1 cellular context compared by ENCODE assay signal in genomic region chr7:149261829-149262617, GRCh38.
TF ChIP-seq lines count a peak whose summit lies in the region.

Gene ZNF783, plus strand, starts transcription at chr7:149262196. Its CDS starts 138 bp downstream, at chr7:149262334.

TF ChIP-seq in GM12878, 131 proteins besides CTCF, POLR2A, EP300 and RAD21 (continued from another document and continues in another):
- TF ChIP-seq NR2F1 (conservative IDR thresholded peaks at IDR 0.05) (peak; percentile 78), TCF7 (IDR thresholded peaks at IDR 0.05; ENCODE audit: borderline replicate concordance) (no peak), SIN3A (IDR thresholded peaks at IDR 0.05; ENCODE audit: low read depth, low read length) (peak; percentile 79), NFXL1 (IDR thresholded peaks at IDR 0.05; ENCODE audit: borderline replicate concordance) (no peak), CBX5 (IDR thresholded peaks at IDR 0.05; ENCODE audit: low read depth) (0 out of 2 replicates have a peak, but pooled peaks have one; percentile 18), TCF12 (IDR thresholded peaks at IDR 0.05; ENCODE audit: low read depth, low read length) (no peak), STAT1 (conservative IDR thresholded peaks at IDR 0.05) (peak; percentile 91; the same call in 1 of the 2 replicates), KAT2A (conservative IDR thresholded peaks at IDR 0.05; ENCODE audit: control insufficient read depth, low read depth, low read length) (no peak), MYB (IDR thresholded peaks at IDR 0.05; ENCODE audit: borderline replicate concordance, low read depth, low read length) (no peak), SMC3 (IDR thresholded peaks at IDR 0.05; ENCODE audit: borderline replicate concordance, low read length) (0 out of 2 replicates have a peak, but pooled peaks have one; percentile 21), WRNIP1 (IDR thresholded peaks at IDR 0.05; ENCODE audit: borderline replicate concordance, low read depth, low read length) (no peak), ZNF207 (IDR thresholded peaks at IDR 0.05; ENCODE audit: borderline replicate concordance) (0 out of 2 replicates have a peak, but pooled peaks have one; percentile 58), CHD1 (IDR thresholded peaks at IDR 0.05; ENCODE audit: low read depth, low read length) (no peak), CBFB (IDR thresholded peaks at IDR 0.05; ENCODE audit: low read depth) (no peak), E4F1 (IDR thresholded peaks at IDR 0.05; ENCODE audit: borderline replicate concordance, partially characterized antibody) (no peak), ZSCAN29 (IDR thresholded peaks at IDR 0.05) (peak; percentile 51; the same call in 1 of the 2 replicates), PML (IDR thresholded peaks at IDR 0.05; ENCODE audit: low read length) (no peak), BCL11A (IDR thresholded peaks at IDR 0.05; ENCODE audit: low read depth, low read length) (no peak), TBL1XR1 (IDR thresholded peaks at IDR 0.05; ENCODE audit: low read depth, low read length) (no peak; the same call in 1 of the 2 replicates), CREB1 (IDR thresholded peaks at IDR 0.05; ENCODE audit: low read depth) (peak; percentile 66; the same call in 1 of the 2 replicates), HDAC2 (IDR thresholded peaks at IDR 0.05) (no peak), RELA (IDR thresholded peaks at IDR 0.05; ENCODE audit: borderline replicate concordance, partially characterized antibody) (peak; percentile 50), IKZF1 (conservative IDR thresholded peaks at IDR 0.05) (peak; percentile 88), ZBED1 (IDR thresholded peaks at IDR 0.05; ENCODE audit: borderline replicate concordance) (no peak), BMI1 (IDR thresholded peaks at IDR 0.05; ENCODE audit: borderline replicate concordance) (no peak), MEF2A (IDR thresholded peaks at IDR 0.05; ENCODE audit: insufficient read depth, low read depth, low read length) (peak; percentile 9; the same call in 1 of the 2 replicates), MTA2 (IDR thresholded peaks at IDR 0.05; ENCODE audit: low read depth) (no peak), POLR2AphosphoS2 (IDR thresholded peaks at IDR 0.05; ENCODE audit: low read depth, low read length) (no peak), REST (IDR thresholded peaks at IDR 0.05; ENCODE audit: low read depth, low read length) (no peak), HDGF (IDR thresholded peaks at IDR 0.05) (no peak), NR2C1 (IDR thresholded peaks at IDR 0.05) (peak; percentile 14; the same call in 1 of the 2 replicates), BRCA1 (IDR thresholded peaks at IDR 0.05; ENCODE audit: low read depth, low read length) (no peak), SKIL (IDR thresholded peaks at IDR 0.05; ENCODE audit: low read depth, poor library complexity, severe bottlenecking) (no peak), KLF5 (IDR thresholded peaks at IDR 0.05; ENCODE audit: partially characterized antibody) (peak; percentile 73)
- TF ChIP-seq, protein P1, sequence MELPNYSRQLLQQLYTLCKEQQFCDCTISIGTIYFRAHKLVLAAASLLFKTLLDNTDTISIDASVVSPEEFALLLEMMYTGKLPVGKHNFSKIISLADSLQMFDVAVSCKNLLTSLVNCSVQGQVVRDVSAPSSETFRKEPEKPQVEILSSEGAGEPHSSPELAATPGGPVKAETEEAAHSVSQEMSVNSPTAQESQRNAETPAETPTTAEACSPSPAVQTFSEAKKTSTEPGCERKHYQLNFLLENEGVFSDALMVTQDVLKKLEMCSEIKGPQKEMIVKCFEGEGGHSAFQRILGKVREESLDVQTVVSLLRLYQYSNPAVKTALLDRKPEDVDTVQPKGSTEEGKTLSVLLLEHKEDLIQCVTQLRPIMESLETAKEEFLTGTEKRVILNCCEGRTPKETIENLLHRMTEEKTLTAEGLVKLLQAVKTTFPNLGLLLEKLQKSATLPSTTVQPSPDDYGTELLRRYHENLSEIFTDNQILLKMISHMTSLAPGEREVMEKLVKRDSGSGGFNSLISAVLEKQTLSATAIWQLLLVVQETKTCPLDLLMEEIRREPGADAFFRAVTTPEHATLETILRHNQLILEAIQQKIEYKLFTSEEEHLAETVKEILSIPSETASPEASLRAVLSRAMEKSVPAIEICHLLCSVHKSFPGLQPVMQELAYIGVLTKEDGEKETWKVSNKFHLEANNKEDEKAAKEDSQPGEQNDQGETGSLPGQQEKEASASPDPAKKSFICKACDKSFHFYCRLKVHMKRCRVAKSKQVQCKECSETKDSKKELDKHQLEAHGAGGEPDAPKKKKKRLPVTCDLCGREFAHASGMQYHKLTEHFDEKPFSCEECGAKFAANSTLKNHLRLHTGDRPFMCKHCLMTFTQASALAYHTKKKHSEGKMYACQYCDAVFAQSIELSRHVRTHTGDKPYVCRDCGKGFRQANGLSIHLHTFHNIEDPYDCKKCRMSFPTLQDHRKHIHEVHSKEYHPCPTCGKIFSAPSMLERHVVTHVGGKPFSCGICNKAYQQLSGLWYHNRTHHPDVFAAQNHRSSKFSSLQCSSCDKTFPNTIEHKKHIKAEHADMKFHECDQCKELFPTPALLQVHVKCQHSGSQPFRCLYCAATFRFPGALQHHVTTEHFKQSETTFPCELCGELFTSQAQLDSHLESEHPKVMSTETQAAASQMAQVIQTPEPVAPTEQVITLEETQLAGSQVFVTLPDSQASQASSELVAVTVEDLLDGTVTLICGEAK (IDR thresholded peaks at IDR 0.05; ENCODE audit: borderline replicate concordance): no peak
- TF ChIP-seq, protein P2, sequence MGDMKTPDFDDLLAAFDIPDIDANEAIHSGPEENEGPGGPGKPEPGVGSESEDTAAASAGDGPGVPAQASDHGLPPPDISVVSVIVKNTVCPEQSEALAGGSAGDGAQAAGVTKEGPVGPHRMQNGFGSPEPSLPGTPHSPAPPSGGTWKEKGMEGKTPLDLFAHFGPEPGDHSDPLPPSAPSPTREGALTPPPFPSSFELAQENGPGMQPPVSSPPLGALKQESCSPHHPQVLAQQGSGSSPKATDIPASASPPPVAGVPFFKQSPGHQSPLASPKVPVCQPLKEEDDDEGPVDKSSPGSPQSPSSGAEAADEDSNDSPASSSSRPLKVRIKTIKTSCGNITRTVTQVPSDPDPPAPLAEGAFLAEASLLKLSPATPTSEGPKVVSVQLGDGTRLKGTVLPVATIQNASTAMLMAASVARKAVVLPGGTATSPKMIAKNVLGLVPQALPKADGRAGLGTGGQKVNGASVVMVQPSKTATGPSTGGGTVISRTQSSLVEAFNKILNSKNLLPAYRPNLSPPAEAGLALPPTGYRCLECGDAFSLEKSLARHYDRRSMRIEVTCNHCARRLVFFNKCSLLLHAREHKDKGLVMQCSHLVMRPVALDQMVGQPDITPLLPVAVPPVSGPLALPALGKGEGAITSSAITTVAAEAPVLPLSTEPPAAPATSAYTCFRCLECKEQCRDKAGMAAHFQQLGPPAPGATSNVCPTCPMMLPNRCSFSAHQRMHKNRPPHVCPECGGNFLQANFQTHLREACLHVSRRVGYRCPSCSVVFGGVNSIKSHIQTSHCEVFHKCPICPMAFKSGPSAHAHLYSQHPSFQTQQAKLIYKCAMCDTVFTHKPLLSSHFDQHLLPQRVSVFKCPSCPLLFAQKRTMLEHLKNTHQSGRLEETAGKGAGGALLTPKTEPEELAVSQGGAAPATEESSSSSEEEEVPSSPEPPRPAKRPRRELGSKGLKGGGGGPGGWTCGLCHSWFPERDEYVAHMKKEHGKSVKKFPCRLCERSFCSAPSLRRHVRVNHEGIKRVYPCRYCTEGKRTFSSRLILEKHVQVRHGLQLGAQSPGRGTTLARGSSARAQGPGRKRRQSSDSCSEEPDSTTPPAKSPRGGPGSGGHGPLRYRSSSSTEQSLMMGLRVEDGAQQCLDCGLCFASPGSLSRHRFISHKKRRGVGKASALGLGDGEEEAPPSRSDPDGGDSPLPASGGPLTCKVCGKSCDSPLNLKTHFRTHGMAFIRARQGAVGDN (IDR thresholded peaks at IDR 0.05): peak; percentile 95
- TF ChIP-seq, protein P3, sequence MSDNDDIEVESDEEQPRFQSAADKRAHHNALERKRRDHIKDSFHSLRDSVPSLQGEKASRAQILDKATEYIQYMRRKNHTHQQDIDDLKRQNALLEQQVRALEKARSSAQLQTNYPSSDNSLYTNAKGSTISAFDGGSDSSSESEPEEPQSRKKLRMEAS (IDR thresholded peaks at IDR 0.05; ENCODE audit: low read depth, low read length): peak; percentile 96
- TF ChIP-seq, protein P4, sequence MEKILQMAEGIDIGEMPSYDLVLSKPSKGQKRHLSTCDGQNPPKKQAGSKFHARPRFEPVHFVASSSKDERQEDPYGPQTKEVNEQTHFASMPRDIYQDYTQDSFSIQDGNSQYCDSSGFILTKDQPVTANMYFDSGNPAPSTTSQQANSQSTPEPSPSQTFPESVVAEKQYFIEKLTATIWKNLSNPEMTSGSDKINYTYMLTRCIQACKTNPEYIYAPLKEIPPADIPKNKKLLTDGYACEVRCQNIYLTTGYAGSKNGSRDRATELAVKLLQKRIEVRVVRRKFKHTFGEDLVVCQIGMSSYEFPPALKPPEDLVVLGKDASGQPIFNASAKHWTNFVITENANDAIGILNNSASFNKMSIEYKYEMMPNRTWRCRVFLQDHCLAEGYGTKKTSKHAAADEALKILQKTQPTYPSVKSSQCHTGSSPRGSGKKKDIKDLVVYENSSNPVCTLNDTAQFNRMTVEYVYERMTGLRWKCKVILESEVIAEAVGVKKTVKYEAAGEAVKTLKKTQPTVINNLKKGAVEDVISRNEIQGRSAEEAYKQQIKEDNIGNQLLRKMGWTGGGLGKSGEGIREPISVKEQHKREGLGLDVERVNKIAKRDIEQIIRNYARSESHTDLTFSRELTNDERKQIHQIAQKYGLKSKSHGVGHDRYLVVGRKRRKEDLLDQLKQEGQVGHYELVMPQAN (conservative IDR thresholded peaks at IDR 0.05): peak; percentile 96
